Comparison of ENCODE assay signal across 9 cellular contexts in the genomic region with DNA sequence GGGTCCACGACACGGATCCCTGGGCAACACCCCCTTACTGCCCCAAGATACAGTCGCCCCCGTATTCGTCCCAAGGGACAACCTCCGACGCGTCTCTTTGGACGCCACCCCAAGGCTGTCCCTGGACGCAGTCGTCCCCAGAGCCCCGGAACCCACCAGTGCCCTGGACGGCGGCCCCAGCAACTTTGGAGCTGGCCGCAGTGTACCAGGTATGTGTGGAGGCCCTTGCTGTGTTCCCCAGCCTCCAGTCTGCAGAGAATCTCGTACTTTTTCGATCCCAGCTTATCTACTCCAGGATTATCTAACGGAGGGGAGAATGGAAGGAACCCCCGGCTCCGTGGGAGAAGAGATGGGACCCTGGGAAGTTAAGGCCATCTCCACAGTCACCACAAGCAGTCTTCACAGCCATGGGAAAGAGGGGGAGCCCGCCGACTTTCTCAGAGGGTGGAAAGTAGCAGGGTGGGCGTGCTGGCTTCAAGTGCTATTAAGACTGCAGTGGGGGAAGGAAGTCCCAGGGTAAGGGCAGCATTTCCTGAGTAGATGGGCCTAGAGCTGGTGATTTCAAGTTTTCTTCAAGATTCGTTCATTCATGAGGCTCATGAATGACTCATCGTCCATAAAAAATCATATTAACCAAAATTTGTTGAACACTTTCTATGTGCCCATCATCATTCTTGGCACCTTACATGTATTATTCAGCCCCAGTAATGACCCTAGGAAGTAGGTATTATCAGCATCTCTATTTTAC. TPM values are rescaled to one million over a fixed set of nuclear protein-coding genes. Genes with fewer than 3 reads are reported as not detected.
DNase-seq lines count a peak whose midpoint lies in the region; ATAC-seq and TF ChIP-seq lines count a peak whose summit lies in the region.
"Had no signal": no experiment of that assay in that cellular context is flagged by ENCODE, and none has a peak within 500 bp of the region (broad histone marks: within the 10 kb centered on the region; RNA-seq: fewer than 3 reads in every experiment).

No MANE protein-coding gene starts in this region.

- H3K36me3 Mint-ChIP-seq in nephron progenitor cell (ENCODE audit: low read depth), result no peaks in the 10 kb centered on the region
- H3K36me3 Mint-ChIP-seq in activated T-cell treated with anti-CD3 and anti-CD28 coated beads, Interleukin-2, amount 50 U/mL, for 72 hours (ENCODE audit: insufficient read depth in 2 of 2), result no peaks in the 10 kb centered on the region

- no peaks in the 10 kb centered on the region for H3K9me3 Mint-ChIP-seq in nephron progenitor cell
- no peaks in the 10 kb centered on the region for H3K9me3 Mint-ChIP-seq in activated T-cell treated with anti-CD3 and anti-CD28 coated beads, Interleukin-2, amount 50 U/mL, for 72 hours

- peaks cover 78% of the 10 kb centered on the region for H3K27me3 Mint-ChIP-seq in nephron progenitor cell (ENCODE audit: low read depth, poor library complexity)
- H3K27me3 Mint-ChIP-seq in activated T-cell treated with anti-CD3 and anti-CD28 coated beads, Interleukin-2, amount 50 U/mL, for 72 hours (ENCODE audit: low read depth), result peaks cover 26% of the 10 kb centered on the region

- H3K27ac ChIP-seq in VCaP, result peak overlapping the region; percentile 74; the same call in 1 of the 2 replicates
- peak overlapping the region; percentile 33 to 52 for H3K27ac ChIP-seq in right atrium auricular region

- H3K4me3 ChIP-seq in GM12865 (ENCODE audit: low read depth, low read length), result peak overlapping the region; percentile 49; the same call in 1 of the 2 replicates
- peak overlapping the region; percentile 16 to 51 for H3K4me3 ChIP-seq in right atrium auricular region

- no peaks in the 10 kb centered on the region for H3K9me3 ChIP-seq in right atrium auricular region

- ATAC-seq in HG02678 (IDR thresholded peaks at IDR 0.05; ENCODE audit: unreplicated experiment), result no peak
- ATAC-seq in activated T-cell treated with anti-CD3 and anti-CD28 coated beads, Interleukin-2, amount 50 U/mL, for 72 hours (replicated peaks in 1 of 2), result no peak

- H3K4me1 Mint-ChIP-seq in nephron progenitor cell, result peaks cover 3% of the 10 kb centered on the region
- H3K4me1 Mint-ChIP-seq in activated T-cell treated with anti-CD3 and anti-CD28 coated beads, Interleukin-2, amount 50 U/mL, for 72 hours (ENCODE audit: low read depth), result peaks cover 19% of the 10 kb centered on the region

- H3K27ac Mint-ChIP-seq in nephron progenitor cell, result no peak overlapping the region
- H3K27ac Mint-ChIP-seq in activated T-cell treated with anti-CD3 and anti-CD28 coated beads, Interleukin-2, amount 50 U/mL, for 72 hours, result no peak overlapping the region

- peaks cover 0 to 14% of the 10 kb centered on the region in 2 donors for H3K4me1 ChIP-seq in right atrium auricular region

- H3K4me3 Mint-ChIP-seq in nephron progenitor cell, result no peak overlapping the region
- peak overlapping the region in 1 of 2 donors; percentile 68 for H3K4me3 Mint-ChIP-seq in activated T-cell treated with anti-CD3 and anti-CD28 coated beads, Interleukin-2, amount 50 U/mL, for 72 hours

- no peaks in the 10 kb centered on the region for H3K36me3 ChIP-seq in right atrium auricular region

- no peak for TF ChIP-seq CTCF in GM12865 (IDR thresholded peaks at IDR 0.05; ENCODE audit: insufficient read depth, low read depth, low read length, missing control alignments)
- no peak for TF ChIP-seq CTCF in VCaP (conservative IDR thresholded peaks at IDR 0.05)
- no peak for TF ChIP-seq CTCF in right atrium auricular region (IDR thresholded peaks at IDR 0.05)
- TF ChIP-seq CTCF in nephron progenitor cell (IDR thresholded peaks at IDR 0.05), result no peak

- DNase-seq in GM12865 (ENCODE audit: low read depth) (no peak), right atrium auricular region (ENCODE audit: low spot score) (no peak), retina (peak; percentile 32), nephron progenitor cell (no peak), anterior cingulate cortex (lab: John Stamatoyannopoulos, UW) (no peak)
- DNase-seq in activated T-cell treated with anti-CD3 and anti-CD28 coated beads, Interleukin-2, amount 50 U/mL, for 72 hours, result no peak

- no peaks in the 10 kb centered on the region for H3K27me3 ChIP-seq in right atrium auricular region

RNA-seq across cellular contexts. Expression of a gene that starts 1.1 kb away (rescaled TPM):
- total RNA-seq in right atrium auricular region, result not detected
- not detected for total RNA-seq in activated T-cell treated with anti-CD3 and anti-CD28 coated beads, Interleukin-2, amount 50 U/mL, for 72 hours
- total RNA-seq: smooth muscle cell had no signal

RNA-seq across cellular contexts. Expression of a gene that starts 26.2 kb away (rescaled TPM):
- 1 to 10 TPM; 2.3 to 2.4 TPM for total RNA-seq in right atrium auricular region
- total RNA-seq in activated T-cell treated with anti-CD3 and anti-CD28 coated beads, Interleukin-2, amount 50 U/mL, for 72 hours, result 1 to 10 TPM; 2.4 to 4.5 TPM
- total RNA-seq: smooth muscle cell had no signal

RNA-seq across cellular contexts. Expression of a gene that starts 37.4 kb away (rescaled TPM):
- total RNA-seq in right atrium auricular region, result 10 to 100 TPM in 1 of 2 donors, 1 to 10 TPM in 1; 8.1 to 22.7 TPM
- total RNA-seq in activated T-cell treated with anti-CD3 and anti-CD28 coated beads, Interleukin-2, amount 50 U/mL, for 72 hours, result under 1 TPM; 0.28 to 0.43 TPM

Comparison
In these comparisons a context has a peak if more than half of its experiments do, and no peak if none do; other contexts are left out.
1. RNA of a gene that starts 37.4 kb away (total RNA-seq): 8.1 to 22.7 TPM in right atrium auricular region; 0.28 to 0.43 TPM in activated T-cell treated with anti-CD3 and anti-CD28 coated beads, Interleukin-2, amount 50 U/mL, for 72 hours; every median in the first group is over 4 times any median in the second.